Comparison of ENCODE assay signal across 8 cellular contexts in genomic region chr9:128829477-128830251, GRCh38. TPM values are rescaled to one million over a fixed set of nuclear protein-coding genes. Genes with fewer than 3 reads are reported as not detected.
DNase-seq lines count a peak whose midpoint lies in the region; ATAC-seq and TF ChIP-seq lines count a peak whose summit lies in the region.

SPOUT1 (minus strand) TSS chr9:128829794; CDS start chr9:128829780, 14 bp downstream.

- H3K36me3 ChIP-seq in testis (ENCODE audit: low read depth, missing control alignments) = no peaks in the 10 kb centered on the region

- no peaks in the 10 kb centered on the region for H3K9me3 ChIP-seq in testis

- DNase-seq in GM04504 (ENCODE audit: low read depth) (peak; percentile 79), NCI-H1048 (lab: John Stamatoyannopoulos, UW) (peak; percentile 67), glomerular endothelial cell (ENCODE audit: extremely low read depth, low read depth, low spot score) (peak; percentile 31), omental fat pad (ENCODE audit: low spot score) (peak; percentile 67), testis (peak; percentile 96)
- peak; percentile 94 for DNase-seq in activated naive CD4-positive, alpha-beta T cell treated with anti-CD3 and anti-CD28 coated beads, Interleukin-2, amount 50 U/mL, for 72 hours (ENCODE audit: low spot score in 2 of 2)

- H3K4me3 ChIP-seq in testis = peak within 1 kb of the TSS; percentile 74 to 89

- peak within 1 kb of the TSS; percentile 88 to 97 for H3K27ac Mint-ChIP-seq in activated naive CD4-positive, alpha-beta T cell treated with anti-CD3 and anti-CD28 coated beads, Interleukin-2, amount 50 U/mL, for 72 hours

- intact Hi-C loops in testis (cut with DNase I; ENCODE audit: low total_unique reads) = no loop called here

- ATAC-seq in HG02571 (IDR thresholded peaks at IDR 0.05; ENCODE audit: unreplicated experiment) = peak; percentile 96
- ATAC-seq in SK-N-SH treated with all-trans-retinoic acid at 6 μM for 48 hours = peak; percentile 98
- ATAC-seq in activated naive CD4-positive, alpha-beta T cell treated with anti-CD3 and anti-CD28 coated beads, Interleukin-2, amount 50 U/mL, for 72 hours = peak; percentile 98 to 99
- peak; percentile 99 for ATAC-seq in omental fat pad (ENCODE audit: low FRiP score)

- no peaks in the 10 kb centered on the region for H3K9me3 Mint-ChIP-seq in activated naive CD4-positive, alpha-beta T cell treated with anti-CD3 and anti-CD28 coated beads, Interleukin-2, amount 50 U/mL, for 72 hours

- peaks cover 22 to 23% of the 10 kb centered on the region in 2 donors for H3K36me3 Mint-ChIP-seq in activated naive CD4-positive, alpha-beta T cell treated with anti-CD3 and anti-CD28 coated beads, Interleukin-2, amount 50 U/mL, for 72 hours

- TF ChIP-seq POLR2A in testis (IDR thresholded peaks at IDR 0.05) = no peak

- peaks cover 8% of the 10 kb centered on the region for H3K4me1 ChIP-seq in testis

- TF ChIP-seq CTCF in omental fat pad (IDR thresholded peaks at IDR 0.05) (no peak), testis (IDR thresholded peaks at IDR 0.05) (no peak)

- H3K27me3 ChIP-seq in testis = no peaks in the 10 kb centered on the region

- peak within 1 kb of the TSS; percentile 48 to 53 for H3K27ac ChIP-seq in testis

- 0 to 1% methylated on average over 15 to 56 of the region's 56 CpGs for WGBS in testis, 2 donors

TF ChIP-seq in SK-N-SH treated with all-trans-retinoic acid at 6 μM for 48 hours, 23 proteins besides CTCF, POLR2A, EP300 and RAD21:
- no peak; the same call in 1 of the 2 replicates for TF ChIP-seq TSHZ2 (CRISPR knock-in tag; IDR thresholded peaks at IDR 0.05)
- TF ChIP-seq ZFP3 (CRISPR knock-in tag; IDR thresholded peaks at IDR 0.05) = no peak
- no peak for TF ChIP-seq ESRRG (CRISPR knock-in tag; IDR thresholded peaks at IDR 0.05)
- TF ChIP-seq PATZ1 (CRISPR knock-in tag; IDR thresholded peaks at IDR 0.05; ENCODE audit: borderline replicate concordance) = no peak
- no peak for TF ChIP-seq RARB (CRISPR knock-in tag; IDR thresholded peaks at IDR 0.05)
TF ChIP-seq in SK-N-SH treated with all-trans-retinoic acid at 6 μM for 48 hours: peak in this region for 0.

RNA-seq across cellular contexts. Expression of gene SPOUT1, which starts in this region (rescaled TPM):
- total RNA-seq in activated naive CD4-positive, alpha-beta T cell treated with anti-CD3 and anti-CD28 coated beads, Interleukin-2, amount 50 U/mL, for 72 hours = 10 to 100 TPM; 63.8 to 64.9 TPM
- total RNA-seq in glomerular endothelial cell (23.8 and 28.4 TPM in 2 replicates), omental fat pad (10 to 100 TPM; 15.1 to 25.1 (median 21.2) TPM), testis (10 to 100 TPM; 34.0 to 43.2 TPM)
- polyA plus RNA-seq in testis (ENCODE audit: insufficient read depth, low read depth, low replicate concordance) = 14.4 TPM

Comparison
In these comparisons a context has a peak if more than half of its experiments do, and no peak if none do; other contexts are left out.
1. Peak in every context shown above with its lines: DNase-seq, ATAC-seq, H3K4me3 ChIP-seq and H3K27ac ChIP-seq.
2. DNase-seq: peak in every context shown above with its lines; median percentile 96 in testis; 94 in activated naive CD4-positive, alpha-beta T cell treated with anti-CD3 and anti-CD28 coated beads, Interleukin-2, amount 50 U/mL, for 72 hours; 79 in GM04504; 67 in NCI-H1048; 67 in omental fat pad; 31 in glomerular endothelial cell.